Comparison of ENCODE assay signal across 12 cellular contexts in genomic region chr4:14177987-14178386, GRCh38.
DNase-seq lines count a peak whose midpoint lies in the region; ATAC-seq and TF ChIP-seq lines count a peak whose summit lies in the region.
"Had no signal": no experiment of that assay in that cellular context is flagged by ENCODE, and none has a peak within 500 bp of the region (broad histone marks: within the 10 kb centered on the region; RNA-seq: fewer than 3 reads in every experiment).

No MANE protein-coding gene starts in this region.

- peaks cover 26% of the 10 kb centered on the region for H3K4me1 Mint-ChIP-seq in activated CD4-positive, alpha-beta T cell treated with anti-CD3 and anti-CD28 coated beads for 36 hours
- H3K4me1 Mint-ChIP-seq in IgD-negative memory B cell (peaks cover 51 to 77% (median 71%) of the 10 kb centered on the region in 3 donors), progenitor cell of endocrine pancreas (ENCODE audit: low read depth) (peaks cover 48% of the 10 kb centered on the region)
- H3K4me1 Mint-ChIP-seq in effector memory CD8-positive, alpha-beta T cell (ENCODE audit: low read depth in 2 of 2) = peaks cover 4 to 5% of the 10 kb centered on the region in 2 donors

- no peaks in the 10 kb centered on the region for H3K36me3 ChIP-seq in parathyroid adenoma (ENCODE audit: control insufficient read depth, insufficient read depth, low read length)
- H3K36me3 ChIP-seq: thyroid gland had no signal

- no peak overlapping the region for H3K9ac ChIP-seq in parathyroid adenoma

- POLR2A ChIA-PET in activated CD4-positive, alpha-beta T cell treated with anti-CD3 and anti-CD28 coated beads for 36 hours (lab: Charles Lee) = no interaction called here

- TF ChIP-seq CTCF in parathyroid adenoma (IDR thresholded peaks at IDR 0.05) (no peak), progenitor cell of endocrine pancreas (IDR thresholded peaks at IDR 0.05; ENCODE audit: unreplicated experiment) (no peak)

- H3K27me3 Mint-ChIP-seq in activated CD4-positive, alpha-beta T cell treated with anti-CD3 and anti-CD28 coated beads for 36 hours = no peaks in the 10 kb centered on the region
- H3K27me3 Mint-ChIP-seq in IgD-negative memory B cell (no peaks in the 10 kb centered on the region), progenitor cell of endocrine pancreas (peaks cover 31% of the 10 kb centered on the region)
- no peaks in the 10 kb centered on the region for H3K27me3 Mint-ChIP-seq in effector memory CD8-positive, alpha-beta T cell

- peaks cover 4% of the 10 kb centered on the region for H3K4me1 ChIP-seq in parathyroid adenoma

- H3K27ac Mint-ChIP-seq in activated CD4-positive, alpha-beta T cell treated with anti-CD3 and anti-CD28 coated beads for 36 hours = peak overlapping the region; percentile 84
- peak overlapping the region; percentile 56 to 94 (median 92) for H3K27ac Mint-ChIP-seq in IgD-negative memory B cell
- no peak overlapping the region for H3K27ac Mint-ChIP-seq in progenitor cell of endocrine pancreas
- peak overlapping the region in 1 of 2 donors; percentile 61 for H3K27ac Mint-ChIP-seq in effector memory CD8-positive, alpha-beta T cell

- no peak overlapping the region for H3K4me3 Mint-ChIP-seq in activated CD4-positive, alpha-beta T cell treated with anti-CD3 and anti-CD28 coated beads for 36 hours
- H3K4me3 Mint-ChIP-seq in IgD-negative memory B cell (peak overlapping the region; percentile 10 to 87 (median 69)), progenitor cell of endocrine pancreas (ENCODE audit: low read depth) (no peak overlapping the region)
- H3K4me3 Mint-ChIP-seq in effector memory CD8-positive, alpha-beta T cell = peak overlapping the region in 1 of 2 donors; percentile 40

- no peak overlapping the region for H3K4me2 ChIP-seq in parathyroid adenoma (ENCODE audit: low read length)

- intact Hi-C loops in activated CD4-positive, alpha-beta T cell treated with anti-CD3 and anti-CD28 coated beads for 36 hours (cut with DNase I, micrococcal nuclease) = no loop called here

- H2AFZ ChIP-seq in parathyroid adenoma = peak overlapping the region; percentile 46

- no peaks in the 10 kb centered on the region for H3K9me3 Mint-ChIP-seq in activated CD4-positive, alpha-beta T cell treated with anti-CD3 and anti-CD28 coated beads for 36 hours (ENCODE audit: low read depth)
- H3K9me3 Mint-ChIP-seq in IgD-negative memory B cell (no peaks in the 10 kb centered on the region), progenitor cell of endocrine pancreas (ENCODE audit: low read depth) (no peaks in the 10 kb centered on the region)
- H3K9me3 Mint-ChIP-seq in effector memory CD8-positive, alpha-beta T cell = peaks cover 0 to 5% of the 10 kb centered on the region in 2 donors

- H3K4me3 ChIP-seq in parathyroid adenoma (ENCODE audit: low read depth, low read length) = no peak overlapping the region
- H3K4me3 ChIP-seq: K562, thyroid gland had no signal

- no peaks in the 10 kb centered on the region for H3K79me2 ChIP-seq in parathyroid adenoma

- no peaks in the 10 kb centered on the region for H3K9me3 ChIP-seq in parathyroid adenoma (ENCODE audit: control insufficient read depth, low read length)
- H3K9me3 ChIP-seq: thyroid gland had no signal

- no peaks in the 10 kb centered on the region for H3K36me3 Mint-ChIP-seq in activated CD4-positive, alpha-beta T cell treated with anti-CD3 and anti-CD28 coated beads for 36 hours (ENCODE audit: low read depth)
- H3K36me3 Mint-ChIP-seq in IgD-negative memory B cell = peaks cover 1% of the 10 kb centered on the region
- no peaks in the 10 kb centered on the region for H3K36me3 Mint-ChIP-seq in progenitor cell of endocrine pancreas (ENCODE audit: insufficient read depth)
- H3K36me3 Mint-ChIP-seq in effector memory CD8-positive, alpha-beta T cell (ENCODE audit: insufficient read depth) = no peaks in the 10 kb centered on the region

- peak; percentile 87 for ATAC-seq in activated CD4-positive, alpha-beta T cell treated with anti-CD3 and anti-CD28 coated beads for 36 hours
- peak; percentile 96 for ATAC-seq in HG02571 (IDR thresholded peaks at IDR 0.05; ENCODE audit: unreplicated experiment)
- ATAC-seq in effector memory CD8-positive, alpha-beta T cell (replicated peaks) = no peak
- ATAC-seq: K562 had no signal

- no peak overlapping the region for H3K27ac ChIP-seq in parathyroid adenoma
- H3K27ac ChIP-seq: thyroid gland, VCaP had no signal

- CTCF ChIA-PET in activated CD4-positive, alpha-beta T cell treated with anti-CD3 and anti-CD28 coated beads for 36 hours (lab: Charles Lee) = no interaction called here

- no peaks in the 10 kb centered on the region for H3K27me3 ChIP-seq in parathyroid adenoma (ENCODE audit: control insufficient read depth, insufficient read depth, low read length)
- H3K27me3 ChIP-seq: thyroid gland had no signal

- peak; percentile 17 for DNase-seq in activated CD4-positive, alpha-beta T cell treated with anti-CD3 and anti-CD28 coated beads for 36 hours
- no peak for DNase-seq in activated CD4-positive, alpha-beta T cell treated with anti-CD3 and anti-CD28 coated beads, Interleukin-2, amount 50 U/mL, for 4 hours
- no peak for DNase-seq in progenitor cell of endocrine pancreas (ENCODE audit: low spot score, unreplicated experiment)
- DNase-seq in effector memory CD8-positive, alpha-beta T cell = no peak
- no peak for DNase-seq in stimulated activated naive CD4-positive, alpha-beta T cell treated with Interleukin-2 at 50 U/mL for 16 hours (lab: John Stamatoyannopoulos, UW)
- DNase-seq: nucleus accumbens had no signal

Comparison
In these comparisons a context has a peak if more than half of its experiments do, and no peak if none do; other contexts are left out.
1. H3K4me3 Mint-ChIP-seq: peak in IgD-negative memory B cell (4 of 4); none in activated CD4-positive, alpha-beta T cell treated with anti-CD3 and anti-CD28 coated beads for 36 hours (single experiment) and progenitor cell of endocrine pancreas (single experiment).